ENCODE assay signal across 7 cellular contexts in genomic region chr2:87341601-87342014, GRCh38.
DNase-seq lines count a peak whose midpoint lies in the region; ATAC-seq and TF ChIP-seq lines count a peak whose summit lies in the region.
"Not testable (repeated sequence)": the region's sequence is repeated elsewhere in the genome, so short reads cannot be mapped to it uniquely, and the experiment has no call there.

No MANE protein-coding gene starts in this region.

- H3K27me3 ChIP-seq in heart left ventricle: not testable (repeated sequence)

- not testable (repeated sequence) for TF ChIP-seq POLR2A in heart left ventricle (IDR thresholded peaks at IDR 0.05)

- not testable (repeated sequence) for H3K27me3 Mint-ChIP-seq in naive thymus-derived CD8-positive, alpha-beta T cell

- H3K9me3 ChIP-seq in heart left ventricle: not testable (repeated sequence)

- DNase-seq in RPMI8226: peak; percentile 32
- DNase-seq in activated CD8-positive, alpha-beta memory T cell treated with anti-CD3 and anti-CD28 coated beads, Interleukin-2, amount 50 U/mL, for 48 hours: peak; percentile 82
- DNase-seq in central memory CD4-positive, alpha-beta T cell: peak; percentile 10
- peak; percentile 70 to 91 (median 74) for DNase-seq in heart left ventricle
- DNase-seq in naive thymus-derived CD8-positive, alpha-beta T cell: peak in 7 of 10 donors; percentile 5 to 39 (median 22)
- peak; percentile 0 to 51 for DNase-seq in stimulated activated CD4-positive, alpha-beta T cell treated with anti-CD3 and anti-CD28 coated beads, Interleukin-1b, Interleukin-23, amount 100 ng/mL, for 4 hours (ENCODE audit: low read depth in 2 of 2)

- not testable (repeated sequence) for H3K27ac Mint-ChIP-seq in naive thymus-derived CD8-positive, alpha-beta T cell

- not testable (repeated sequence) for H3K4me3 Mint-ChIP-seq in naive thymus-derived CD8-positive, alpha-beta T cell

- H3K4me1 Mint-ChIP-seq in naive thymus-derived CD8-positive, alpha-beta T cell: not testable (repeated sequence)

- not testable (repeated sequence) for H3K27ac ChIP-seq in heart left ventricle

- H3K4me1 ChIP-seq in heart left ventricle: not testable (repeated sequence)

- H3K36me3 Mint-ChIP-seq in naive thymus-derived CD8-positive, alpha-beta T cell: not testable (repeated sequence)

- peak; percentile 43 for TF ChIP-seq CTCF in GM12875 (IDR thresholded peaks at IDR 0.05; ENCODE audit: borderline replicate concordance, insufficient read depth, low read depth, low read length)
- peak; percentile 61 to 88 (median 71) for TF ChIP-seq CTCF in heart left ventricle (IDR thresholded peaks at IDR 0.05)

- not testable (repeated sequence) for H3K4me3 ChIP-seq in GM12875 (ENCODE audit: low read depth, low read length); heart left ventricle

- WGBS in heart left ventricle, 4 donors: 19 to 28% (median 23%) methylated on average over 22 to 31 of the region's 31 CpGs

- POLR2A ChIA-PET in naive thymus-derived CD8-positive, alpha-beta T cell (lab: Charles Lee): not testable (repeated sequence)

- H3K36me3 ChIP-seq in heart left ventricle: not testable (repeated sequence)

- not testable (repeated sequence) for H3K9me3 Mint-ChIP-seq in naive thymus-derived CD8-positive, alpha-beta T cell

- not testable (repeated sequence) for ATAC-seq in heart left ventricle; naive thymus-derived CD8-positive, alpha-beta T cell

- intact Hi-C loops in heart left ventricle (cut with DNase I): not testable (repeated sequence)

Comparison
In these comparisons a context has a peak if more than half of its experiments do, and no peak if none do; other contexts are left out.
1. DNase-seq: peak in every context shown above with its lines; median percentile 82 in activated CD8-positive, alpha-beta memory T cell treated with anti-CD3 and anti-CD28 coated beads, Interleukin-2, amount 50 U/mL, for 48 hours; 74 in heart left ventricle; 32 in RPMI8226; 26 in stimulated activated CD4-positive, alpha-beta T cell treated with anti-CD3 and anti-CD28 coated beads, Interleukin-1b, Interleukin-23, amount 100 ng/mL, for 4 hours; 22 in naive thymus-derived CD8-positive, alpha-beta T cell; 10 in central memory CD4-positive, alpha-beta T cell.